ENCODE assay signal across 8 cellular contexts in the genomic region with DNA sequence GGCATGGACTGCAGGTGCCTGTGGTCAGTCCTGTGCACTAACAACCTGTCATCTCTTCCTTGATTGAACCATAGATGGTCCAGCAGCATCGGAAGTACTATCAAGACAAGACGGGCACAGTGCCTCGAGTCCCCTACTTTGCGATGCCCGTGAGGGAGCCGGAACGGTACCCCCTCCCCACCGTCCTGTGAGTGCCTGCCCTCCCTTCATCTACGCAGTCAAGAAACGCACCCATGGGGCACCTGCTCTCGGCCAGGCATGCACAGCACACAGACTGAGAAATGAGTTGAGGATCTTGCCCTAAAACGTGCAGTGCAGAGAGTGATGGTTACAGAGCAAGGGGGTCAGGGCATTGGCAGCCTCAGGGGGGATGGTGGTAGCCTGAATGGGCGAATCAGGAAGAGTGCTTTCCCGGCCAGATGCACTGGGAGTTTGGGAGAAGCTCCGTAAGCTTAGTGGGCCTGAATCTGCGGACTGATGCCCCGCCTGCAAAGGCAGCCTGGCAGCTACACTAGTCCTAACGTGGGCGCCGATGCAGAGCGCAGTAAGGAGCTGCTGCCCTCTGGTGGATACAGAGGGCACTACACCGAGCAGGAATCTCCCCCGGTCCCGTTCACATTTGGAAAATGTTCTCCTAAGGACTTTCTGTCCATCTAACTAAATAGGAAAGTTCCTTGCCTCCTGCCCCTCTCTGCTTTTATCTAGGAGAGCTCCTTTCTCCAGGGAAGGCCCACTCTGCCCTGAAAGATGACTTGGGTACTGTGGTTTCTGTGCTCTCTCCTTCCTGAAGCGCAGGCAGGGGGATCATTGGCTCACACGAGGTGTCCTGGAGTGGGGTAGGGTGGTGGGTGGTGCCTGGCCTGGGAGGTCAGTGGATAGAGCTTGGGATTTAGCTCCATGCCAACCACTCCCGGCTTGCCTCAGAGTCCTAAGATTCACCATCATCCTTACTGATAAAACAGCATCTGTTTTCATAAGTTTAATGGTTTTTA.
DNase-seq lines count a peak whose midpoint lies in the region; ATAC-seq and TF ChIP-seq lines count a peak whose summit lies in the region.

No MANE protein-coding gene starts in this region.

- peak; percentile 86 for DNase-seq in GM10248 (ENCODE audit: extremely low spot score)
- DNase-seq in NB4 (ENCODE audit: low read depth), result peak; percentile 70
- DNase-seq in SW480 (ENCODE audit: low spot score), result peak; percentile 74
- DNase-seq in adipocyte (ENCODE audit: low read depth), result peak; percentile 87
- DNase-seq in right cardiac atrium, result peak; percentile 66 to 85 (median 83)
- peak; percentile 29 to 42 for DNase-seq in gastrocnemius medialis

- H3K36me3 ChIP-seq in adipocyte (ENCODE audit: control insufficient read depth, insufficient read depth, low read length, severe bottlenecking), result no peaks in the 10 kb centered on the region
- H3K36me3 ChIP-seq in gastrocnemius medialis, result no peaks in the 10 kb centered on the region

- ATAC-seq in right cardiac atrium (peak; percentile 68 to 80), gastrocnemius medialis (peak; percentile 80 to 95), HG03457 (IDR thresholded peaks at IDR 0.05; ENCODE audit: unreplicated experiment) (no peak), HG03432 (IDR thresholded peaks at IDR 0.05; ENCODE audit: unreplicated experiment) (no peak)

- in situ Hi-C loops in gastrocnemius medialis (cut with MboI; ENCODE audit: low sequenced_read_pairs in 4 of 4), result no loop called here

- peak; percentile 92 for TF ChIP-seq CTCF in GM10248 (IDR thresholded peaks at IDR 0.05; ENCODE audit: control extremely low read depth, extremely low read depth, low read depth, missing control alignments)
- peak; percentile 94 for TF ChIP-seq CTCF in NB4 (IDR thresholded peaks at IDR 0.05; ENCODE audit: low read depth, low read length)
- peak; percentile 84 to 98 (median 89) for TF ChIP-seq CTCF in gastrocnemius medialis (IDR thresholded peaks at IDR 0.05 in 4 of 5, conservative IDR thresholded peaks at IDR 0.05 in 1 of 5)

- CTCF ChIA-PET in GM10248 (lab: Yijun Ruan, JAX), result interaction anchor here (0.7 to 5.1 kb wide), 44 partner anchors 8 to 631 kb away, joined by 3 to 46 read pairs (median 4); a partner anchor contains a TSS

- H3K4me3 ChIP-seq in NB4 (ENCODE audit: low read depth, low read length) (no peak overlapping the region), adipocyte (ENCODE audit: low read length) (no peak overlapping the region), right cardiac atrium (ENCODE audit: low read length) (no peak overlapping the region), gastrocnemius medialis (no peak overlapping the region)

- intact Hi-C loops in right cardiac atrium (cut with DNase I), result loop anchor here in 2 of 4 donors (5.0 to 10.0 kb wide), 2 partner anchors 73 to 75 kb away; no protein-coding TSS in a partner anchor
- intact Hi-C loops in gastrocnemius medialis (cut with DNase I; ENCODE audit: low total_unique reads), result loop anchor here (1.0 kb wide), 1 partner anchor 74 kb away; no protein-coding TSS in a partner anchor

- POLR2A ChIA-PET in GM10248 (lab: Yijun Ruan, JAX), result no interaction called here

- TF ChIP-seq POLR2A in NB4 (IDR thresholded peaks at IDR 0.05; ENCODE audit: extremely low read depth, insufficient read length) (no peak), gastrocnemius medialis (IDR thresholded peaks at IDR 0.05) (no peak)

- H3K27me3 ChIP-seq in adipocyte (replicated peaks; ENCODE audit: control insufficient read depth, insufficient read depth, low read length) (peaks cover 89% of the 10 kb centered on the region), right cardiac atrium (ENCODE audit: control insufficient read depth, insufficient read depth) (no peaks in the 10 kb centered on the region), gastrocnemius medialis (no peaks in the 10 kb centered on the region)

- H3K9ac ChIP-seq in adipocyte (ENCODE audit: low read length), result no peak overlapping the region

- peaks cover 2% of the 10 kb centered on the region for H3K4me1 ChIP-seq in adipocyte (ENCODE audit: control insufficient read depth, insufficient read depth, low read length)
- H3K4me1 ChIP-seq in right cardiac atrium (ENCODE audit: control insufficient read depth, insufficient read depth, low read length), result no peaks in the 10 kb centered on the region
- H3K4me1 ChIP-seq in gastrocnemius medialis, result no peaks in the 10 kb centered on the region

- no peak overlapping the region for H3K27ac ChIP-seq in right cardiac atrium (ENCODE audit: low read length)
- no peak overlapping the region for H3K27ac ChIP-seq in gastrocnemius medialis

- H3K9me3 ChIP-seq in adipocyte (ENCODE audit: control insufficient read depth, low read length) (no peaks in the 10 kb centered on the region), right cardiac atrium (ENCODE audit: control insufficient read depth, low read length) (no peaks in the 10 kb centered on the region), gastrocnemius medialis (no peaks in the 10 kb centered on the region)

- WGBS in right cardiac atrium, result 42% methylated on average over 27 of the region's 27 CpGs

Comparison
In these comparisons a context has a peak if more than half of its experiments do, and no peak if none do; other contexts are left out.
1. DNase-seq: peak in every context shown above with its lines; median percentile 87 in adipocyte; 86 in GM10248; 83 in right cardiac atrium; 74 in SW480; 70 in NB4; 36 in gastrocnemius medialis.
2. ATAC-seq: peak in right cardiac atrium (2 of 2) and gastrocnemius medialis (2 of 2); none in HG03457 (single experiment) and HG03432 (single experiment).
3. Peak in every context shown above with its lines, with median percentiles within 50 percentile points of each other: CTCF ChIP-seq.